In genomic region chr5:135913713-135914626, GRCh38 we compare ENCODE assay signal across 25 cellular contexts. TPM values are rescaled to one million over a fixed set of nuclear protein-coding genes. Genes with fewer than 3 reads are reported as not detected.
A peak's percentile ranks its signal among the peaks of the same experiment; 100 is the strongest.
DNase-seq lines count a peak whose midpoint lies in the region; ATAC-seq lines count a peak whose summit lies in the region.
"Had no signal": no experiment of that assay in that cellular context is flagged by ENCODE, and none has a peak within 500 bp of the region (broad histone marks: within the 10 kb centered on the region; RNA-seq: fewer than 3 reads in every experiment).

No MANE protein-coding gene starts in this region.

- H3K27ac Mint-ChIP-seq in CD4-positive, CD25-positive, alpha-beta regulatory T cell = no peak overlapping the region
- H3K27ac Mint-ChIP-seq in T-helper 17 cell = no peak overlapping the region
- H3K27ac Mint-ChIP-seq in central memory CD8-positive, alpha-beta T cell (ENCODE audit: low read depth) = no peak overlapping the region
- H3K27ac Mint-ChIP-seq: CD8-positive, alpha-beta memory T cell; GM23338 had no signal

- peaks cover 13% of the 10 kb centered on the region for H3K27me3 Mint-ChIP-seq in CD4-positive, CD25-positive, alpha-beta regulatory T cell
- H3K27me3 Mint-ChIP-seq in T-helper 17 cell = peaks cover 63% of the 10 kb centered on the region
- peaks cover 60% of the 10 kb centered on the region for H3K27me3 Mint-ChIP-seq in central memory CD8-positive, alpha-beta T cell

- H3K9me3 Mint-ChIP-seq in CD4-positive, CD25-positive, alpha-beta regulatory T cell = peaks cover 0 to 7% (median 2%) of the 10 kb centered on the region in 7 donors
- H3K9me3 Mint-ChIP-seq in central memory CD8-positive, alpha-beta T cell = no peaks in the 10 kb centered on the region
- H3K9me3 Mint-ChIP-seq: GM23338 had no signal

- peak overlapping the region in 1 of 4 donors; percentile 5 for H3K4me3 Mint-ChIP-seq in CD4-positive, CD25-positive, alpha-beta regulatory T cell
- peak overlapping the region; percentile 68 for H3K4me3 Mint-ChIP-seq in T-helper 17 cell
- H3K4me3 Mint-ChIP-seq in central memory CD8-positive, alpha-beta T cell = no peak overlapping the region
- H3K4me3 Mint-ChIP-seq: GM23338 had no signal

- no peaks in the 10 kb centered on the region for H3K4me1 ChIP-seq in CD4-positive, CD25-positive, alpha-beta regulatory T cell (ENCODE audit: control insufficient read depth, insufficient read depth, low read length, poor library complexity, severe bottlenecking)
- H3K4me1 ChIP-seq: BLaER1 had no signal

- H3K27ac ChIP-seq in CD4-positive, CD25-positive, alpha-beta regulatory T cell (ENCODE audit: insufficient read depth, low read length, poor library complexity, severe bottlenecking) = no peak overlapping the region
- H3K27ac ChIP-seq: BLaER1, KMS-11 had no signal

- H3K9me3 ChIP-seq in CD4-positive, CD25-positive, alpha-beta regulatory T cell (ENCODE audit: control insufficient read depth in 2 of 2, low read length in 2 of 2) = no peaks in the 10 kb centered on the region
- no peaks in the 10 kb centered on the region for H3K9me3 ChIP-seq in T-helper 17 cell (ENCODE audit: control insufficient read depth, low read length, poor library complexity, severe bottlenecking)
- H3K9me3 ChIP-seq: BLaER1 had no signal

- H3K36me3 Mint-ChIP-seq in CD4-positive, CD25-positive, alpha-beta regulatory T cell = no peaks in the 10 kb centered on the region
- peaks cover 9% of the 10 kb centered on the region for H3K36me3 Mint-ChIP-seq in T-helper 17 cell (ENCODE audit: low read depth)
- H3K36me3 Mint-ChIP-seq in central memory CD8-positive, alpha-beta T cell (ENCODE audit: insufficient read depth) = no peaks in the 10 kb centered on the region
- H3K36me3 Mint-ChIP-seq: CD8-positive, alpha-beta memory T cell had no signal

- peaks cover 11% of the 10 kb centered on the region for H3K27me3 ChIP-seq in CD4-positive, CD25-positive, alpha-beta regulatory T cell (ENCODE audit: control insufficient read depth, insufficient read depth, low read length)
- H3K27me3 ChIP-seq: BLaER1 had no signal

- ATAC-seq in CD4-positive, CD25-positive, alpha-beta regulatory T cell (ENCODE audit: low read depth in 2 of 2) = no peak
- ATAC-seq in T-helper 17 cell = peak; percentile 12
- ATAC-seq in central memory CD8-positive, alpha-beta T cell (replicated peaks; ENCODE audit: extremely low read depth, poor library complexity, severe bottlenecking) = peak; percentile 22
- no peak for ATAC-seq in GM18517 (IDR thresholded peaks at IDR 0.05; ENCODE audit: unreplicated experiment)
- ATAC-seq: GM23338, HCT116 had no signal

- peak overlapping the region; percentile 26 for H3K4me3 ChIP-seq in CD4-positive, CD25-positive, alpha-beta regulatory T cell (ENCODE audit: low read depth, low read length)
- H3K4me3 ChIP-seq: BLaER1, GM23338 had no signal

- peaks cover 0 to 13% (median 7%) of the 10 kb centered on the region in 4 donors for H3K4me1 Mint-ChIP-seq in CD4-positive, CD25-positive, alpha-beta regulatory T cell
- H3K4me1 Mint-ChIP-seq in T-helper 17 cell = peaks cover 10% of the 10 kb centered on the region
- peaks cover 17% of the 10 kb centered on the region for H3K4me1 Mint-ChIP-seq in central memory CD8-positive, alpha-beta T cell
- H3K4me1 Mint-ChIP-seq: GM23338 had no signal

- H3K36me3 ChIP-seq in CD4-positive, CD25-positive, alpha-beta regulatory T cell (ENCODE audit: control insufficient read depth, insufficient read depth, low read length) = no peaks in the 10 kb centered on the region
- H3K36me3 ChIP-seq: BLaER1 had no signal

- in situ Hi-C loops in KBM-7 (cut with MboI; ENCODE audit: low pct_unique_long_range_greater_than_20kb, low sequenced_read_pairs) = no loop called here

- DNase-seq in activated CD4-positive, alpha-beta T cell treated with anti-CD3 and anti-CD28 coated beads for 48 hours = peak; percentile 16
- no peak for DNase-seq in activated CD4-positive, alpha-beta T cell treated with anti-CD3 and anti-CD28 coated beads, Interleukin-2, amount 50 U/mL, for 1 hour
- no peak for DNase-seq in CD4-positive, CD25-positive, alpha-beta regulatory T cell
- no peak for DNase-seq in T-helper 17 cell
- no peak for DNase-seq in central memory CD8-positive, alpha-beta T cell (ENCODE audit: low spot score in 2 of 2)
- DNase-seq in stimulated activated CD4-positive, alpha-beta T cell treated with anti-CD3 and anti-CD28 coated beads, Interleukin-2, amount 100 ng/mL, for 48 hours = no peak
- no peak for DNase-seq in KBM-7
- DNase-seq: CD8-positive, alpha-beta memory T cell; DND-41; GDM1; NCI-H1436; NCI-H2029; NCI-H2171; NCI-H446; NCI-H69; NK-92 treated with Interleukin-12 subunit alpha and Interleukin-12 subunit beta, amount 100 ng/mL, for 24 hours; RPMI8226 had no signal

RNA-seq across cellular contexts. Expression of gene IL9, which starts 18.3 kb away (rescaled TPM):
- total RNA-seq in CD4-positive, CD25-positive, alpha-beta regulatory T cell = not detected
- not detected for polyA plus RNA-seq in CD4-positive, CD25-positive, alpha-beta regulatory T cell
- total RNA-seq in T-helper 17 cell = not detected
- total RNA-seq: A172, GM23338, M059J, OCI-LY7 had no signal
- polyA plus RNA-seq: CD8-positive, alpha-beta memory T cell; GM23338 had no signal

RNA-seq across cellular contexts. Expression of gene LECT2, which starts 40.8 kb away (rescaled TPM):
- total RNA-seq in CD4-positive, CD25-positive, alpha-beta regulatory T cell = not detected
- polyA plus RNA-seq in CD4-positive, CD25-positive, alpha-beta regulatory T cell = not detected
- total RNA-seq in T-helper 17 cell = not detected
- total RNA-seq: A172; CD8-positive, alpha-beta memory T cell; GM23338; M059J; OCI-LY7 had no signal
- polyA plus RNA-seq: CD8-positive, alpha-beta memory T cell had no signal

Comparison
In these comparisons a context has a peak if more than half of its experiments do, and no peak if none do; other contexts are left out.
1. ATAC-seq: peak in T-helper 17 cell (single experiment) and central memory CD8-positive, alpha-beta T cell (single experiment); none in CD4-positive, CD25-positive, alpha-beta regulatory T cell (0 of 2) and GM18517 (single experiment).